11 cellular contexts compared by ENCODE assay signal in genomic region chr16:65119905-65120341, GRCh38. TPM values are rescaled to one million over a fixed set of nuclear protein-coding genes. Genes with fewer than 3 reads are reported as not detected.
DNase-seq lines count a peak whose midpoint lies in the region; ATAC-seq, FAIRE-seq and TF ChIP-seq lines count a peak whose summit lies in the region.
"Had no signal": no experiment of that assay in that cellular context is flagged by ENCODE, and none has a peak within 500 bp of the region (broad histone marks: within the 10 kb centered on the region; RNA-seq: fewer than 3 reads in every experiment).

No MANE protein-coding gene starts in this region.

- TF ChIP-seq CTCF in sigmoid colon (IDR thresholded peaks at IDR 0.05): no peak
- TF ChIP-seq CTCF in CD4-positive, alpha-beta T cell (IDR thresholded peaks at IDR 0.05): no peak

- TF ChIP-seq POLR2A in sigmoid colon (IDR thresholded peaks at IDR 0.05): no peak

- WGBS in sigmoid colon, 2 donors: 30 to 66% methylated on average over 8 of the region's 8 CpGs

- H3K27me3 Mint-ChIP-seq in CD4-positive, alpha-beta T cell: peaks cover 38% of the 10 kb centered on the region

- H3K27ac Mint-ChIP-seq in CD4-positive, alpha-beta T cell: no peak overlapping the region
- H3K27ac Mint-ChIP-seq: activated naive CD4-positive, alpha-beta T cell treated with anti-CD3 and anti-CD28 coated beads, Interleukin-2, amount 50 U/mL, for 24 hours; naive thymus-derived CD4-positive, alpha-beta T cell had no signal

- H3K36me3 ChIP-seq in ES-I3 (ENCODE audit: insufficient read depth, low read length) (no peaks in the 10 kb centered on the region), iPS-15b (ENCODE audit: control insufficient read depth, insufficient read depth, low read length) (no peaks in the 10 kb centered on the region), sigmoid colon (no peaks in the 10 kb centered on the region)

- POLR2A ChIA-PET in CD4-positive, alpha-beta T cell (lab: Charles Lee): no interaction called here

- no peak for ATAC-seq in HG03342 (IDR thresholded peaks at IDR 0.05; ENCODE audit: unreplicated experiment)
- no peak for ATAC-seq in CD4-positive, alpha-beta T cell (ENCODE audit: poor library complexity)
- ATAC-seq: naive thymus-derived CD4-positive, alpha-beta T cell had no signal

- DNase-seq in astrocyte of the hippocampus (ENCODE audit: low read depth, low spot score) (peak; percentile 70), sigmoid colon (peak; percentile 66), RCC 7860 (ENCODE audit: low spot score) (no peak), NCI-H1105 (lab: John Stamatoyannopoulos, UW) (no peak)
- DNase-seq in CD4-positive, alpha-beta T cell: no peak
- DNase-seq: Kasumi-1; naive thymus-derived CD4-positive, alpha-beta T cell had no signal

- H3K4me3 ChIP-seq in iPS-15b (ENCODE audit: low read depth, low read length): peak overlapping the region; percentile 71
- H3K4me3 ChIP-seq in sigmoid colon: peak overlapping the region; percentile 49 to 80 (median 69)

- no peak overlapping the region for H3K4me3 Mint-ChIP-seq in CD4-positive, alpha-beta T cell
- H3K4me3 Mint-ChIP-seq: activated naive CD4-positive, alpha-beta T cell treated with anti-CD3 and anti-CD28 coated beads, Interleukin-2, amount 50 U/mL, for 24 hours; naive thymus-derived CD4-positive, alpha-beta T cell had no signal

- FAIRE-seq in RCC 7860 (lab: Jason Lieb, UNC): no peak

- H3K4me1 Mint-ChIP-seq in CD4-positive, alpha-beta T cell (ENCODE audit: low read depth): no peaks in the 10 kb centered on the region
- H3K4me1 Mint-ChIP-seq: activated naive CD4-positive, alpha-beta T cell treated with anti-CD3 and anti-CD28 coated beads, Interleukin-2, amount 50 U/mL, for 24 hours had no signal

- CTCF ChIA-PET in CD4-positive, alpha-beta T cell (lab: Charles Lee): no interaction called here

- H3K27ac ChIP-seq in sigmoid colon: peak overlapping the region; percentile 83 to 93 (median 90)
- no peak overlapping the region for H3K27ac ChIP-seq in CD4-positive, alpha-beta T cell (ENCODE audit: low read depth, low read length)

- H3K9ac ChIP-seq in ES-I3 (ENCODE audit: low read depth, low read length): peak overlapping the region; percentile 67; the same call in 1 of the 2 replicates
- H3K9ac ChIP-seq in iPS-15b (ENCODE audit: low read depth, low read length): no peak overlapping the region

- no peaks in the 10 kb centered on the region for H3K36me3 Mint-ChIP-seq in CD4-positive, alpha-beta T cell (ENCODE audit: low read depth)
- H3K36me3 Mint-ChIP-seq: activated naive CD4-positive, alpha-beta T cell treated with anti-CD3 and anti-CD28 coated beads, Interleukin-2, amount 50 U/mL, for 24 hours had no signal

- H3K9me3 ChIP-seq in ES-I3 (ENCODE audit: control insufficient read depth, insufficient read depth, low read length): no peaks in the 10 kb centered on the region
- no peaks in the 10 kb centered on the region for H3K9me3 ChIP-seq in iPS-15b (ENCODE audit: control insufficient read depth, insufficient read depth, low read length)
- no peaks in the 10 kb centered on the region for H3K9me3 ChIP-seq in sigmoid colon
- H3K9me3 ChIP-seq in CD4-positive, alpha-beta T cell (ENCODE audit: control insufficient read depth, low read length): no peaks in the 10 kb centered on the region

- H3K9me3 Mint-ChIP-seq in CD4-positive, alpha-beta T cell: no peaks in the 10 kb centered on the region
- H3K9me3 Mint-ChIP-seq: activated naive CD4-positive, alpha-beta T cell treated with anti-CD3 and anti-CD28 coated beads, Interleukin-2, amount 50 U/mL, for 24 hours had no signal

- TF ChIP-seq EP300 in sigmoid colon (IDR thresholded peaks at IDR 0.05): no peak

- intact Hi-C loops in sigmoid colon (cut with DNase I): loop anchor here (5.0 kb wide), 2 partner anchors 48 to 1658 kb away; no protein-coding TSS in a partner anchor
- intact Hi-C loops in CD4-positive, alpha-beta T cell (cut with DNase I, micrococcal nuclease): no loop called here

- H3K4me1 ChIP-seq in ES-I3 (ENCODE audit: insufficient read depth, low read length) (peaks cover 6% of the 10 kb centered on the region; the same call in 1 of the 2 replicates), iPS-15b (ENCODE audit: control insufficient read depth, insufficient read depth, low read length) (peaks cover 8% of the 10 kb centered on the region), sigmoid colon (peaks cover 0 to 62% (median 37%) of the 10 kb centered on the region in 4 donors)

- peaks cover 57% of the 10 kb centered on the region for H3K27me3 ChIP-seq in iPS-15b (ENCODE audit: control insufficient read depth, insufficient read depth, low read length)
- no peaks in the 10 kb centered on the region for H3K27me3 ChIP-seq in sigmoid colon
- H3K27me3 ChIP-seq in CD4-positive, alpha-beta T cell (ENCODE audit: control insufficient read depth, insufficient read depth, low read length): peaks cover 43% of the 10 kb centered on the region

RNA-seq across cellular contexts. Expression of gene CDH11, which starts 1.9 kb away (rescaled TPM):
- total RNA-seq in sigmoid colon: 100 to 1,000 TPM in 1 of 4 donors, 10 to 100 TPM in 3; 19.3 to 146 (median 28.2) TPM
- 1 to 10 TPM; 1.2 to 8.4 (median 4.6) TPM for polyA plus RNA-seq in sigmoid colon
- not detected for total RNA-seq in CD4-positive, alpha-beta T cell
- total RNA-seq: naive thymus-derived CD4-positive, alpha-beta T cell had no signal
- polyA plus RNA-seq: naive thymus-derived CD4-positive, alpha-beta T cell had no signal

Comparison
In these comparisons a context has a peak if more than half of its experiments do, and no peak if none do; other contexts are left out.
1. DNase-seq: peak in astrocyte of the hippocampus (single experiment) and sigmoid colon (single experiment); none in RCC 7860 (single experiment), NCI-H1105 (single experiment) and CD4-positive, alpha-beta T cell (0 of 10).
2. RNA of gene CDH11, which starts 1.9 kb away (total RNA-seq): 19.3 to 146 TPM in sigmoid colon; not detected in CD4-positive, alpha-beta T cell; every median in the first group is over 10 times any median in the second.